ENCODE assay signal across 1 cellular context in genomic region chr11:11813288-11813962, GRCh38.
TF ChIP-seq lines count a peak whose summit lies in the region.

No MANE protein-coding gene starts in this region.

TF ChIP-seq in HepG2, 621 proteins besides CTCF, POLR2A, EP300 and RAD21 (continued from another document and continues in another):
- TF ChIP-seq KIAA2018 (CRISPR knock-in tag; IDR thresholded peaks at IDR 0.05; ENCODE audit: borderline replicate concordance), result no peak
- no peak for TF ChIP-seq BCLAF1 (IDR thresholded peaks at IDR 0.05)
- TF ChIP-seq ZNF557 (CRISPR knock-in tag; IDR thresholded peaks at IDR 0.05), result no peak
- TF ChIP-seq RARG (CRISPR knock-in tag; IDR thresholded peaks at IDR 0.05; ENCODE audit: low read depth), result no peak
- TF ChIP-seq NFYB (CRISPR knock-in tag; IDR thresholded peaks at IDR 0.05), result no peak
- peak; percentile 72; the same call in 1 of the 2 replicates for TF ChIP-seq ZBTB39 (CRISPR knock-in tag; IDR thresholded peaks at IDR 0.05)
- TF ChIP-seq PHF21A (CRISPR knock-in tag; IDR thresholded peaks at IDR 0.05), result 0 out of 2 replicates have a peak, but pooled peaks have one; percentile 30
- no peak for TF ChIP-seq ZHX1 (CRISPR knock-in tag; IDR thresholded peaks at IDR 0.05; ENCODE audit: low read depth)
- no peak for TF ChIP-seq HOXA7 (CRISPR knock-in tag; IDR thresholded peaks at IDR 0.05)
- TF ChIP-seq ZNF605 (CRISPR knock-in tag; IDR thresholded peaks at IDR 0.05), result no peak
- TF ChIP-seq ZBTB20 (CRISPR knock-in tag; IDR thresholded peaks at IDR 0.05; ENCODE audit: borderline replicate concordance, low read depth), result peak; percentile 24; the same call in 1 of the 2 replicates
- TF ChIP-seq ATF1 (CRISPR knock-in tag; IDR thresholded peaks at IDR 0.05), result no peak
- no peak for TF ChIP-seq HNRNPL (IDR thresholded peaks at IDR 0.05; ENCODE audit: low read depth, low read length)
- TF ChIP-seq SPEN (CRISPR knock-in tag; IDR thresholded peaks at IDR 0.05; ENCODE audit: low read depth), result 0 out of 2 replicates have a peak, but pooled peaks have one; percentile 1
- no peak for TF ChIP-seq AHR (CRISPR knock-in tag; IDR thresholded peaks at IDR 0.05)
- no peak for TF ChIP-seq HHEX (CRISPR knock-in tag; IDR thresholded peaks at IDR 0.05)
- no peak for TF ChIP-seq GZF1 (CRISPR knock-in tag; IDR thresholded peaks at IDR 0.05)
- 0 out of 2 replicates have a peak, but pooled peaks have one; percentile 44 for TF ChIP-seq KLF6 (CRISPR knock-in tag; IDR thresholded peaks at IDR 0.05)
- TF ChIP-seq PREB (CRISPR knock-in tag; IDR thresholded peaks at IDR 0.05), result no peak
- TF ChIP-seq SOX5 (CRISPR knock-in tag; IDR thresholded peaks at IDR 0.05; ENCODE audit: borderline replicate concordance), result peak; percentile 60; the same call in 1 of the 2 replicates
- TF ChIP-seq ZNF800 (CRISPR knock-in tag; IDR thresholded peaks at IDR 0.05), result no peak
- peak; percentile 57 for TF ChIP-seq ZNF574 (CRISPR knock-in tag; IDR thresholded peaks at IDR 0.05)
- peak; percentile 98 for TF ChIP-seq FOSL2 (CRISPR knock-in tag; IDR thresholded peaks at IDR 0.05)
- TF ChIP-seq IKZF1 (IDR thresholded peaks at IDR 0.05), result no peak
- no peak for TF ChIP-seq ZNF460 (CRISPR knock-in tag; IDR thresholded peaks at IDR 0.05; ENCODE audit: borderline replicate concordance)
- no peak for TF ChIP-seq ZNF232 (CRISPR knock-in tag; IDR thresholded peaks at IDR 0.05; ENCODE audit: borderline replicate concordance)
- peak; percentile 61; the same call in 1 of the 2 replicates for TF ChIP-seq TBX2 (CRISPR knock-in tag; IDR thresholded peaks at IDR 0.05; ENCODE audit: borderline replicate concordance)
- peak; percentile 72 for TF ChIP-seq RARA (CRISPR knock-in tag; IDR thresholded peaks at IDR 0.05)
- no peak for TF ChIP-seq CBX2 (IDR thresholded peaks at IDR 0.05; ENCODE audit: low read depth, low read length)
- no peak for TF ChIP-seq CBX2 (CRISPR knock-in tag; IDR thresholded peaks at IDR 0.05; ENCODE audit: low read depth)
- no peak for TF ChIP-seq ZNF816 (CRISPR knock-in tag; IDR thresholded peaks at IDR 0.05; ENCODE audit: borderline replicate concordance)
- TF ChIP-seq GPBP1L1 (CRISPR knock-in tag; IDR thresholded peaks at IDR 0.05), result no peak
- no peak for TF ChIP-seq ZNF441 (CRISPR knock-in tag; IDR thresholded peaks at IDR 0.05; ENCODE audit: borderline replicate concordance)
- no peak for TF ChIP-seq ZFP41 (CRISPR knock-in tag; IDR thresholded peaks at IDR 0.05; ENCODE audit: borderline replicate concordance)
- TF ChIP-seq AKAP8 (CRISPR knock-in tag; IDR thresholded peaks at IDR 0.05), result no peak
- TF ChIP-seq KDM3A (CRISPR knock-in tag; IDR thresholded peaks at IDR 0.05; ENCODE audit: low read depth), result no peak
- TF ChIP-seq ZNF589 (CRISPR knock-in tag; conservative IDR thresholded peaks at IDR 0.05), result no peak
